1 cellular context compared by ENCODE assay signal in the genomic region with DNA sequence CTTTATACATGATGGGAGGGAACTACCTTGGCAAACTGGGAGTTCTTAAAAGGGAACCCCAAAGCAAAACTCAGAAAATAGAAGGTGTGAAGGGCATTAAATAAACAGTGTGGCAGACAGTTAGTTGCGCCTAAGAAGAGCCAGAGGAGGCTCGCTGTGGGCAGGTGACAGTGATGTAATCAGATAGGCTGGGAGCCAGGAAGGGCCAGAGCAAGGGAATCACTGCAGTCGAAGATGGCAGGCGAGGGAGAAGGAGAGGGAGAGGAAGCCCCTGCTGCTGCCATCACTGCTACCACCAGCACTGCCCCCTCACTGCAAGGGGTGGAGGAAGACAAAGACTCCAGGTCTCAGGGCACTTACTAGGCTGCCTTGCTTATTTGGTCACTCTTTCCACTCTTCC.
TF ChIP-seq lines count a peak whose summit lies in the region.

No MANE protein-coding gene starts in this region.

TF ChIP-seq in WTC11, 78 proteins besides CTCF, POLR2A, EP300 and RAD21 (continued from another document):
- TF ChIP-seq, protein P1, sequence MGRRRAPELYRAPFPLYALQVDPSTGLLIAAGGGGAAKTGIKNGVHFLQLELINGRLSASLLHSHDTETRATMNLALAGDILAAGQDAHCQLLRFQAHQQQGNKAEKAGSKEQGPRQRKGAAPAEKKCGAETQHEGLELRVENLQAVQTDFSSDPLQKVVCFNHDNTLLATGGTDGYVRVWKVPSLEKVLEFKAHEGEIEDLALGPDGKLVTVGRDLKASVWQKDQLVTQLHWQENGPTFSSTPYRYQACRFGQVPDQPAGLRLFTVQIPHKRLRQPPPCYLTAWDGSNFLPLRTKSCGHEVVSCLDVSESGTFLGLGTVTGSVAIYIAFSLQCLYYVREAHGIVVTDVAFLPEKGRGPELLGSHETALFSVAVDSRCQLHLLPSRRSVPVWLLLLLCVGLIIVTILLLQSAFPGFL (CRISPR knock-in tag; IDR thresholded peaks at IDR 0.05; ENCODE audit: borderline replicate concordance) = no peak
- TF ChIP-seq NR3C1 (CRISPR knock-in tag; conservative IDR thresholded peaks at IDR 0.05; ENCODE audit: low read depth) (no peak), ZNF263 (CRISPR knock-in tag; IDR thresholded peaks at IDR 0.05; ENCODE audit: low read depth) (no peak), MLX (CRISPR knock-in tag; IDR thresholded peaks at IDR 0.05) (no peak), ATF6 (CRISPR knock-in tag; IDR thresholded peaks at IDR 0.05) (no peak), TEAD4 (CRISPR knock-in tag; IDR thresholded peaks at IDR 0.05) (no peak)
- TF ChIP-seq, protein P2, sequence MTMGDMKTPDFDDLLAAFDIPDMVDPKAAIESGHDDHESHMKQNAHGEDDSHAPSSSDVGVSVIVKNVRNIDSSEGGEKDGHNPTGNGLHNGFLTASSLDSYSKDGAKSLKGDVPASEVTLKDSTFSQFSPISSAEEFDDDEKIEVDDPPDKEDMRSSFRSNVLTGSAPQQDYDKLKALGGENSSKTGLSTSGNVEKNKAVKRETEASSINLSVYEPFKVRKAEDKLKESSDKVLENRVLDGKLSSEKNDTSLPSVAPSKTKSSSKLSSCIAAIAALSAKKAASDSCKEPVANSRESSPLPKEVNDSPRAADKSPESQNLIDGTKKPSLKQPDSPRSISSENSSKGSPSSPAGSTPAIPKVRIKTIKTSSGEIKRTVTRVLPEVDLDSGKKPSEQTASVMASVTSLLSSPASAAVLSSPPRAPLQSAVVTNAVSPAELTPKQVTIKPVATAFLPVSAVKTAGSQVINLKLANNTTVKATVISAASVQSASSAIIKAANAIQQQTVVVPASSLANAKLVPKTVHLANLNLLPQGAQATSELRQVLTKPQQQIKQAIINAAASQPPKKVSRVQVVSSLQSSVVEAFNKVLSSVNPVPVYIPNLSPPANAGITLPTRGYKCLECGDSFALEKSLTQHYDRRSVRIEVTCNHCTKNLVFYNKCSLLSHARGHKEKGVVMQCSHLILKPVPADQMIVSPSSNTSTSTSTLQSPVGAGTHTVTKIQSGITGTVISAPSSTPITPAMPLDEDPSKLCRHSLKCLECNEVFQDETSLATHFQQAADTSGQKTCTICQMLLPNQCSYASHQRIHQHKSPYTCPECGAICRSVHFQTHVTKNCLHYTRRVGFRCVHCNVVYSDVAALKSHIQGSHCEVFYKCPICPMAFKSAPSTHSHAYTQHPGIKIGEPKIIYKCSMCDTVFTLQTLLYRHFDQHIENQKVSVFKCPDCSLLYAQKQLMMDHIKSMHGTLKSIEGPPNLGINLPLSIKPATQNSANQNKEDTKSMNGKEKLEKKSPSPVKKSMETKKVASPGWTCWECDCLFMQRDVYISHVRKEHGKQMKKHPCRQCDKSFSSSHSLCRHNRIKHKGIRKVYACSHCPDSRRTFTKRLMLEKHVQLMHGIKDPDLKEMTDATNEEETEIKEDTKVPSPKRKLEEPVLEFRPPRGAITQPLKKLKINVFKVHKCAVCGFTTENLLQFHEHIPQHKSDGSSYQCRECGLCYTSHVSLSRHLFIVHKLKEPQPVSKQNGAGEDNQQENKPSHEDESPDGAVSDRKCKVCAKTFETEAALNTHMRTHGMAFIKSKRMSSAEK (CRISPR knock-in tag; IDR thresholded peaks at IDR 0.05; ENCODE audit: borderline replicate concordance) = no peak
TF ChIP-seq in WTC11: peak in this region for 0.
